In genomic region chr6:156102129-156102528, GRCh38 we compare ENCODE assay signal across 9 cellular contexts.
A peak's percentile ranks its signal among the peaks of the same experiment; 100 is the strongest.
DNase-seq lines count a peak whose midpoint lies in the region; ATAC-seq and TF ChIP-seq lines count a peak whose summit lies in the region.
"Had no signal": no experiment of that assay in that cellular context is flagged by ENCODE, and none has a peak within 500 bp of the region (broad histone marks: within the 10 kb centered on the region; RNA-seq: fewer than 3 reads in every experiment).

No MANE protein-coding gene starts in this region.

- no peaks in the 10 kb centered on the region for H3K9me3 ChIP-seq in Karpas-422 (ENCODE audit: low read length)

- H3K79me2 ChIP-seq in Karpas-422 (ENCODE audit: low read length) = no peaks in the 10 kb centered on the region

- H3K4me3 Mint-ChIP-seq in chondrocyte (ENCODE audit: unreplicated experiment) (no peak overlapping the region), progenitor cell of endocrine pancreas (ENCODE audit: low read depth) (no peak overlapping the region)

- H3K4me2 ChIP-seq in Karpas-422 (ENCODE audit: low read depth, low read length, poor library complexity, severe bottlenecking) = no peak overlapping the region

- TF ChIP-seq CTCF in chondrocyte (IDR thresholded peaks at IDR 0.05) (peak; percentile 13), progenitor cell of endocrine pancreas (IDR thresholded peaks at IDR 0.05; ENCODE audit: unreplicated experiment) (peak; percentile 28)

- no peak overlapping the region for H3K27ac ChIP-seq in Karpas-422 (ENCODE audit: low read length)

- H3K27me3 ChIP-seq in Karpas-422 (ENCODE audit: low read length) = no peaks in the 10 kb centered on the region; the same call in 1 of the 2 replicates

- H3K4me1 Mint-ChIP-seq in chondrocyte (ENCODE audit: low read depth) (no peaks in the 10 kb centered on the region), progenitor cell of endocrine pancreas (ENCODE audit: low read depth) (no peaks in the 10 kb centered on the region)

- ATAC-seq in GM21619 (IDR thresholded peaks at IDR 0.05; ENCODE audit: unreplicated experiment) = no peak

- H4K20me1 ChIP-seq in Karpas-422 (ENCODE audit: insufficient read depth, low read depth, low read length) = no peaks in the 10 kb centered on the region

- H3K36me3 Mint-ChIP-seq in chondrocyte (ENCODE audit: low read depth) (no peaks in the 10 kb centered on the region), progenitor cell of endocrine pancreas (ENCODE audit: insufficient read depth) (no peaks in the 10 kb centered on the region)

- DNase-seq in NCI-H146 (lab: John Stamatoyannopoulos, UW) (peak; percentile 14), NCI-H146 treated with DMSO at 0.1 percent for 48 hours (lab: John Stamatoyannopoulos, UW; ENCODE audit: unreplicated experiment) (no peak), M059J (ENCODE audit: low read depth) (peak; percentile 8), chondrocyte (ENCODE audit: low spot score) (no peak), progenitor cell of endocrine pancreas (ENCODE audit: low spot score, unreplicated experiment) (no peak), KG1 (lab: John Stamatoyannopoulos, UW) (no peak), Karpas-422 (no peak)
- DNase-seq: MM.1S had no signal

- H3K9me2 ChIP-seq in Karpas-422 (replicated peaks; ENCODE audit: insufficient read depth, low read length) = no peaks in the 10 kb centered on the region

- H2AFZ ChIP-seq in Karpas-422 (ENCODE audit: low read length) = no peak overlapping the region

- H3K9me3 Mint-ChIP-seq in chondrocyte (ENCODE audit: low read depth) = peaks cover 3% of the 10 kb centered on the region
- H3K9me3 Mint-ChIP-seq in progenitor cell of endocrine pancreas (ENCODE audit: low read depth) = no peaks in the 10 kb centered on the region

- H3K4me3 ChIP-seq in Karpas-422 (ENCODE audit: low read length) = no peak overlapping the region

- no peaks in the 10 kb centered on the region for H3K36me3 ChIP-seq in Karpas-422 (ENCODE audit: insufficient read depth, low read length)

- no peak overlapping the region for H3K9ac ChIP-seq in Karpas-422 (ENCODE audit: low read length)

- H3K27ac Mint-ChIP-seq in chondrocyte (ENCODE audit: unreplicated experiment) = no peak overlapping the region
- no peak overlapping the region for H3K27ac Mint-ChIP-seq in progenitor cell of endocrine pancreas

- H3K27me3 Mint-ChIP-seq in chondrocyte (ENCODE audit: low read depth) = peaks cover 2% of the 10 kb centered on the region
- H3K27me3 Mint-ChIP-seq in progenitor cell of endocrine pancreas = no peaks in the 10 kb centered on the region

- no peaks in the 10 kb centered on the region for H3K4me1 ChIP-seq in Karpas-422 (ENCODE audit: low read length)

Comparison
In these comparisons a context has a peak if more than half of its experiments do, and no peak if none do; other contexts are left out.
1. DNase-seq: peak in NCI-H146 (single experiment) and M059J (single experiment); none in NCI-H146 treated with DMSO at 0.1 percent for 48 hours (single experiment), chondrocyte (single experiment), progenitor cell of endocrine pancreas (single experiment), KG1 (single experiment) and Karpas-422 (single experiment).